Comparison of ENCODE assay signal across 29 cellular contexts in the genomic region with DNA sequence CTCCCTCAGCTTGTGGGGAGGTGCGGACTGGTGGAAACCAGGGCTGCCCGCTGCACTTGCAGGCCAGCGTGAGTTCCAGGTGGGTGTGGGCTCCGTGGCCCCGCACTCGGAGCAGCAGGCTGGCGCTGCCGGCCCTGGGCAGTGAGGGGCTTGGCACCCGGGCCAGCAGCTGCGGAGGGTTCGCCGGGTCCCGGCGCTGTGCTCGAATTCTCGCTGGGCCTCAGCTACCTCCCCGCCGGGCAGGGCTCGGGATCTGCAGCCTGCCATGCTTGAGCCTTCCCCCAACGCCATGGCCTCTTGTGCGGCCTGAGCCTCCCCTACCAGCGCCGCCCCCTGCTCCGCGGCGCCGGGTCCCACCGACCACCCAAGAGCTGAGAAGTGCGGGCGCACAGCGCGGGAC.
"Had no signal": no experiment of that assay in that cellular context is flagged by ENCODE, and none has a peak within 500 bp of the region (broad histone marks: within the 10 kb centered on the region; RNA-seq: fewer than 3 reads in every experiment).

No MANE protein-coding gene starts in this region.

- FAIRE-seq: colon, endometrium, endothelial cell of umbilical vein, frontal cortex had no signal

- H3K27me3 Mint-ChIP-seq: effector memory CD8-positive, alpha-beta T cell had no signal

- DNase-seq: colonic mucosa; cortex of kidney; dermis blood vessel endothelial cell; dorsolateral prefrontal cortex; effector CD4-positive, alpha-beta T cell; effector CD8-positive, alpha-beta T cell; effector memory CD4-positive, alpha-beta T cell; effector memory CD8-positive, alpha-beta T cell; endodermal cell; erythroblast; esophagus squamous epithelium; foreskin fibroblast; foreskin keratinocyte; foreskin melanocyte; gastrocnemius medialis; glutamatergic neuron; head of caudate nucleus; heart left ventricle; heart right ventricle had no signal

- H3K9me3 ChIP-seq: colonic mucosa, esophagus muscularis mucosa, esophagus squamous epithelium, gastrocnemius medialis, gastroesophageal sphincter, heart left ventricle had no signal

- H3K4me3 ChIP-seq: colonic mucosa, coronary artery, dorsolateral prefrontal cortex, esophagus muscularis mucosa, esophagus squamous epithelium, gastrocnemius medialis, gastroesophageal sphincter, heart left ventricle, heart right ventricle had no signal

- H3K4me3 Mint-ChIP-seq: dendritic cell treated with granulocyte-macrophage colony-stimulating factor and Interleukin-4, amounts not matched to agents 40 ng/mL and 50 ng/mL, for 4 days; effector memory CD8-positive, alpha-beta T cell; endodermal cell had no signal

- ATAC-seq: effector memory CD8-positive, alpha-beta T cell; esophagus mucosa; foreskin keratinocyte; gastrocnemius medialis; gastroesophageal sphincter; heart left ventricle had no signal

- H3K27ac ChIP-seq: colonic mucosa, coronary artery, dorsolateral prefrontal cortex, epithelial cell of prostate, esophagus muscularis mucosa, esophagus squamous epithelium, foreskin keratinocyte, gastrocnemius medialis, gastroesophageal sphincter, heart left ventricle, heart right ventricle had no signal

- H3K36me3 ChIP-seq: colonic mucosa, esophagus muscularis mucosa, esophagus squamous epithelium, gastrocnemius medialis, gastroesophageal sphincter, heart left ventricle, heart right ventricle had no signal

- H3K27ac Mint-ChIP-seq: dendritic cell treated with granulocyte-macrophage colony-stimulating factor and Interleukin-4, amounts not matched to agents 40 ng/mL and 50 ng/mL, for 4 days; endodermal cell had no signal

- H3K27me3 ChIP-seq: colonic mucosa, foreskin keratinocyte had no signal

- H3K4me1 ChIP-seq: colonic mucosa, esophagus muscularis mucosa, esophagus squamous epithelium, foreskin keratinocyte, gastrocnemius medialis, gastroesophageal sphincter had no signal

- H3K4me1 Mint-ChIP-seq: endodermal cell had no signal
